In the genomic region with DNA sequence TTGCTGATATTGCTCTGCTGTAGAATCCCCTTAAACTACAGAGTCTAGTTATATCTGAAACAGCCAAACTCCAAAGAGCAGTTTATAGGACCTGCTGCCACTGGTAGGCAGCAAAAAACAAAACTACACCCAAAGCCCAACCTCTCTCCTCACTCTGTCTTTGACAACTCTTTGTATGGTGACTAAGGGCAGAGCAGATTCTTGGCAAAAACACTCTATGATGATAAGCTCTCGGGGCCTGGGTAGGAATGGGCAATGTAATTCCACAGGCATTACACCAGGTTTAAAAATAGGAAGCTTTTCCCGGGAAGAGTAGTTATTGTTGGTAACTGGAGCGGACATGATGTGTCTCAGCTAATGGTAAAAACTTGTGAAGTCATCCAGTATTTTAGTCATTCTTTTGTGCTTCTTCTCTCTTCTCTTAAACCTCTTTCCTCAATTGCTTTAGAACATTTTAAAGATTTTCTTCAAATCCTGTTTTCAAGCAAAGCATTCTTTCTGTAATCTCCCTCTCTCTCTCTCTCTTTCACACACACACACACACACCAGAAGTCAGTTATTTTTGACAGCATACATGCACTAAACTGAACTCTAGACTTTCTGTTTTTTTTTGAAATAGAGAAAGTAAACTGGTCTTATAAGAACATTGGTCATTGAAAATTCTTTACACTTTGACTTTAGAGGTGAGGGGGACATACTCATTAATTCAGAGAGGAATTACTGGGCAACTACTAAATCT, we compare ENCODE assay signal across 9 cellular contexts.
DNase-seq lines count a peak whose midpoint lies in the region; ATAC-seq and TF ChIP-seq lines count a peak whose summit lies in the region.
"Had no signal": no experiment of that assay in that cellular context is flagged by ENCODE, and none has a peak within 500 bp of the region (broad histone marks: within the 10 kb centered on the region; RNA-seq: fewer than 3 reads in every experiment).

No MANE protein-coding gene starts in this region.

- peak; percentile 57 for DNase-seq in H4 (ENCODE audit: low spot score)
- peak; percentile 96 for DNase-seq in astrocyte of the hippocampus (ENCODE audit: low read depth, low spot score)
- peak; percentile 1 to 10 for DNase-seq in hippocampal formation (lab: John Stamatoyannopoulos, UW)
- no peak for DNase-seq in smooth muscle cell (lab: John Stamatoyannopoulos, UW; ENCODE audit: unreplicated experiment)
- DNase-seq in GM13976 (ENCODE audit: low spot score): no peak
- no peak for DNase-seq in activated CD8-positive, alpha-beta memory T cell treated with anti-CD3 and anti-CD28 coated beads for 24 hours
- DNase-seq in CD1c-positive myeloid dendritic cell (ENCODE audit: extremely low spot score): no peak
- DNase-seq: NCI-H2029 had no signal

- H3K4me1 ChIP-seq in smooth muscle cell (ENCODE audit: low read depth): peaks cover 11% of the 10 kb centered on the region

- peak overlapping the region; percentile 82 for H3K9ac ChIP-seq in smooth muscle cell (ENCODE audit: low read depth)

- H3K27ac ChIP-seq in smooth muscle cell (ENCODE audit: low read depth): peak overlapping the region; percentile 96

- WGBS in smooth muscle cell (ENCODE audit: low lambda C conversion rate): 7% methylated on average over 3 of the region's 3 CpGs

- H3K79me2 ChIP-seq in smooth muscle cell (ENCODE audit: low read depth): no peaks in the 10 kb centered on the region

- H3K9me3 ChIP-seq in smooth muscle cell (replicated peaks; ENCODE audit: low read depth): no peaks in the 10 kb centered on the region

- H3K27me3 ChIP-seq in smooth muscle cell (ENCODE audit: low read depth): no peaks in the 10 kb centered on the region

- in situ Hi-C loops in GM13976 (cut with MboI; ENCODE audit: low sequenced_read_pairs, unreplicated experiment): no loop called here

- no peaks in the 10 kb centered on the region for H3K36me3 ChIP-seq in smooth muscle cell (ENCODE audit: low read depth)

- ATAC-seq in GM18868 (IDR thresholded peaks at IDR 0.05; ENCODE audit: unreplicated experiment): no peak

- no peak overlapping the region for H3K4me3 ChIP-seq in smooth muscle cell

- H2AFZ ChIP-seq in smooth muscle cell (ENCODE audit: low read depth): peak overlapping the region; percentile 64

- peak overlapping the region; percentile 76 for H3K4me2 ChIP-seq in smooth muscle cell

- TF ChIP-seq CTCF in smooth muscle cell (IDR thresholded peaks at IDR 0.05; ENCODE audit: borderline replicate concordance, insufficient read depth, poor library complexity, severe bottlenecking) (no peak), GM13976 (IDR thresholded peaks at IDR 0.05; ENCODE audit: borderline replicate concordance, control extremely low read depth, extremely low read depth, insufficient read depth, missing control alignments) (no peak)

- peaks cover 8% of the 10 kb centered on the region for H3F3A ChIP-seq in smooth muscle cell (ENCODE audit: low read depth)

- no peaks in the 10 kb centered on the region for H4K20me1 ChIP-seq in smooth muscle cell (ENCODE audit: low read depth)

Comparison
In these comparisons a context has a peak if more than half of its experiments do, and no peak if none do; other contexts are left out.
1. DNase-seq: peak in H4 (single experiment), astrocyte of the hippocampus (single experiment) and hippocampal formation (2 of 2); none in smooth muscle cell (single experiment), GM13976 (single experiment), activated CD8-positive, alpha-beta memory T cell treated with anti-CD3 and anti-CD28 coated beads for 24 hours (single experiment) and CD1c-positive myeloid dendritic cell (single experiment).